Comparison of ENCODE assay signal across 16 cellular contexts in genomic region chr14:60867503-60868172, GRCh38.
DNase-seq lines count a peak whose midpoint lies in the region; ATAC-seq, FAIRE-seq and TF ChIP-seq lines count a peak whose summit lies in the region.
"Had no signal": no experiment of that assay in that cellular context is flagged by ENCODE, and none has a peak within 500 bp of the region (broad histone marks: within the 10 kb centered on the region; RNA-seq: fewer than 3 reads in every experiment).

No MANE protein-coding gene starts in this region.

- no peak overlapping the region for H2BK15ac ChIP-seq in IMR-90 (ENCODE audit: low read depth, low read length)

- H3K18ac ChIP-seq in IMR-90 (ENCODE audit: low read depth, low read length) = no peak overlapping the region

- BruUV-seq in IMR-90 (replicated peaks; lab: Mats Ljungman, UMichigan) = no TSS peak

- no peak overlapping the region for H3K23ac ChIP-seq in IMR-90 (ENCODE audit: low read depth, low read length)

- CTCF ChIA-PET in IMR-90 (lab: Yijun Ruan, JAX) = no interaction called here

- no peak overlapping the region for H2BK20ac ChIP-seq in IMR-90 (ENCODE audit: low read depth, low read length)

- H3K4me1 ChIP-seq in IMR-90 (ENCODE audit: control insufficient read depth, insufficient read depth, low read length) (no peaks in the 10 kb centered on the region; the same call in 1 of the 2 replicates), psoas muscle (peaks cover 60% of the 10 kb centered on the region)
- H3K4me1 ChIP-seq: Caco-2 had no signal

- H3K4me3 ChIP-seq in IMR-90 (ENCODE audit: insufficient read depth, low read depth, low read length) = no peak overlapping the region
- no peak overlapping the region for H3K4me3 ChIP-seq in psoas muscle
- H3K4me3 ChIP-seq in coronary artery = no peak overlapping the region
- no peak overlapping the region for H3K4me3 ChIP-seq in MG63
- H3K4me3 ChIP-seq: ovary, suprapubic skin had no signal

- H3K56ac ChIP-seq in IMR-90 (ENCODE audit: extremely low read depth, insufficient read depth, low read length) = no peak overlapping the region

- peak; percentile 12 for FAIRE-seq in GM18507 (lab: Jason Lieb, UNC)

- no peak overlapping the region for H3K27ac ChIP-seq in IMR-90 (ENCODE audit: insufficient read depth, low read length)
- H3K27ac ChIP-seq in psoas muscle = peak overlapping the region; percentile 74
- H3K27ac ChIP-seq in coronary artery = no peak overlapping the region
- H3K27ac ChIP-seq: ovary, suprapubic skin had no signal

- no peak overlapping the region for H3K14ac ChIP-seq in IMR-90 (replicated peaks; ENCODE audit: low read depth, low read length)

- no peak overlapping the region for H2AK5ac ChIP-seq in IMR-90 (ENCODE audit: low read depth, low read length)

- TF ChIP-seq CTCF in IMR-90 (conservative IDR thresholded peaks at IDR 0.05; ENCODE audit: low read depth, low read length) (no peak), psoas muscle (IDR thresholded peaks at IDR 0.05) (no peak), coronary artery (IDR thresholded peaks at IDR 0.05) (no peak)

- in situ Hi-C loops in IMR-90 (cut with MboI; ENCODE audit: low sequenced_read_pairs) = no loop called here

- H3K4me3 Mint-ChIP-seq in activated naive CD8-positive, alpha-beta T cell = no peak overlapping the region
- H3K4me3 Mint-ChIP-seq: effector memory CD8-positive, alpha-beta T cell had no signal

- H3K79me1 ChIP-seq in IMR-90 (ENCODE audit: low read depth in 1 of 2, low read length in 2 of 2) = peaks cover 10 to 18% of the 10 kb centered on the region in 2 experiments; a peak in 3 of 4 replicates

- H2BK120ac ChIP-seq in IMR-90 (ENCODE audit: low read depth, low read length) = no peak overlapping the region

- dilution Hi-C loops in IMR-90 (cut with HindIII; ENCODE audit: low sequenced_read_pairs, unreplicated experiment) = no loop called here

- ATAC-seq in IMR-90 (ENCODE audit: low read depth) (peak; percentile 42; the same call in 1 of the 2 replicates), psoas muscle (no peak), HG02759 (IDR thresholded peaks at IDR 0.05; ENCODE audit: unreplicated experiment) (no peak)
- ATAC-seq: effector memory CD8-positive, alpha-beta T cell; left ventricle myocardium superior had no signal

- no peak overlapping the region for H4K91ac ChIP-seq in IMR-90 (ENCODE audit: insufficient read depth, low read depth, low read length)

- H3K27me3 ChIP-seq in IMR-90 (ENCODE audit: control insufficient read depth, insufficient read depth, low read length) = no peaks in the 10 kb centered on the region
- no peaks in the 10 kb centered on the region for H3K27me3 ChIP-seq in psoas muscle (ENCODE audit: insufficient read depth in 3 of 3, low read length in 2 of 3)
- H3K27me3 ChIP-seq in MG63 = no peaks in the 10 kb centered on the region
- H3K27me3 ChIP-seq: ovary, suprapubic skin had no signal

- no peak overlapping the region for H3K4ac ChIP-seq in IMR-90 (ENCODE audit: low read depth, low read length)

- H3K36me3 Mint-ChIP-seq in activated naive CD8-positive, alpha-beta T cell = peaks cover 4% of the 10 kb centered on the region

- no peaks in the 10 kb centered on the region for H4K20me1 ChIP-seq in IMR-90 (ENCODE audit: insufficient read depth, low read length)

- H2AK9ac ChIP-seq in IMR-90 (replicated peaks; ENCODE audit: low read depth, low read length, poor library complexity) = no peak overlapping the region

- no peak overlapping the region for H4K5ac ChIP-seq in IMR-90 (ENCODE audit: low read depth, low read length)

- POLR2A ChIA-PET in IMR-90 (lab: Charles Lee; ENCODE audit: unreplicated experiment) = no interaction called here

- TF ChIP-seq POLR2A in IMR-90 (IDR thresholded peaks at IDR 0.05; ENCODE audit: low read depth, low read length) = no peak

- H4K8ac ChIP-seq in IMR-90 (ENCODE audit: low read depth in 2 of 2, low read length in 2 of 2) = no peak overlapping the region

- DNase-seq in GM18507 (ENCODE audit: extremely low spot score, insufficient read length, low read depth) = no peak
- peak; percentile 40 for DNase-seq in IMR-90
- no peak for DNase-seq in psoas muscle
- no peak for DNase-seq in coronary artery (ENCODE audit: low spot score)
- no peak for DNase-seq in MG63
- DNase-seq: AML-193; Caco-2; effector memory CD8-positive, alpha-beta T cell; left ventricle myocardium superior; NCI-H1105 treated with DMSO at 0.1 percent for 48 hours; ovary; RPMI8226; stimulated activated CD4-positive, alpha-beta T cell treated with anti-CD3 and anti-CD28 coated beads, Interleukin-4, amount 100 ng/mL, for 24 hours had no signal

- H3K27ac Mint-ChIP-seq in activated naive CD8-positive, alpha-beta T cell = peak overlapping the region; percentile 31
- H3K27ac Mint-ChIP-seq: effector memory CD8-positive, alpha-beta T cell had no signal

- no peak overlapping the region for H3K9ac ChIP-seq in IMR-90 (ENCODE audit: low read depth, low read length)

- H3K27me3 Mint-ChIP-seq in activated naive CD8-positive, alpha-beta T cell = no peaks in the 10 kb centered on the region
- H3K27me3 Mint-ChIP-seq: effector memory CD8-positive, alpha-beta T cell had no signal

- H3K9me3 ChIP-seq in IMR-90 (ENCODE audit: control insufficient read depth, insufficient read depth, low read length) (no peaks in the 10 kb centered on the region), psoas muscle (no peaks in the 10 kb centered on the region), MG63 (no peaks in the 10 kb centered on the region)
- H3K9me3 ChIP-seq: Caco-2, ovary, suprapubic skin had no signal

- H3K9me1 ChIP-seq in IMR-90 (ENCODE audit: insufficient read depth, low read length) = no peaks in the 10 kb centered on the region

- peaks cover 11% of the 10 kb centered on the region for H3K4me1 Mint-ChIP-seq in activated naive CD8-positive, alpha-beta T cell (ENCODE audit: low read depth)

- TF ChIP-seq RAD21 in IMR-90 (IDR thresholded peaks at IDR 0.05; ENCODE audit: low read length) = no peak

- intact Hi-C loops in IMR-90 (cut with micrococcal nuclease) = no loop called here
- intact Hi-C loops in psoas muscle (cut with DNase I) = loop anchor here (5.0 kb wide), 2 partner anchors 145 to 225 kb away; partner anchors contain the start of gene SIX4 (in 1 of the 2)

- H3K9me3 Mint-ChIP-seq in activated naive CD8-positive, alpha-beta T cell (ENCODE audit: low read depth) = no peaks in the 10 kb centered on the region
- H3K9me3 Mint-ChIP-seq: effector memory CD8-positive, alpha-beta T cell had no signal

- H3K36me3 ChIP-seq in IMR-90 (ENCODE audit: control insufficient read depth, insufficient read depth, low read length) (0 out of 2 replicates have a peak, but pooled peaks cover 2% of the 10 kb centered on the region), psoas muscle (ENCODE audit: insufficient read depth in 1 of 2, low read depth in 1 of 2) (no peaks in the 10 kb centered on the region), MG63 (no peaks in the 10 kb centered on the region)
- H3K36me3 ChIP-seq: ovary, suprapubic skin had no signal

- no peak overlapping the region for H3K4me2 ChIP-seq in IMR-90 (ENCODE audit: low read depth, low read length)

- H2BK5ac ChIP-seq in IMR-90 (ENCODE audit: low read depth, low read length, poor library complexity, severe bottlenecking) = no peak overlapping the region

- no peak overlapping the region for H2AFZ ChIP-seq in IMR-90 (replicated peaks; ENCODE audit: low read length, poor library complexity)

TF ChIP-seq in IMR-90, 13 proteins besides CTCF, POLR2A, EP300 and RAD21:
- TF ChIP-seq CHD1 (IDR thresholded peaks at IDR 0.05; ENCODE audit: low read depth, low read length) = no peak
- TF ChIP-seq, protein P1, sequence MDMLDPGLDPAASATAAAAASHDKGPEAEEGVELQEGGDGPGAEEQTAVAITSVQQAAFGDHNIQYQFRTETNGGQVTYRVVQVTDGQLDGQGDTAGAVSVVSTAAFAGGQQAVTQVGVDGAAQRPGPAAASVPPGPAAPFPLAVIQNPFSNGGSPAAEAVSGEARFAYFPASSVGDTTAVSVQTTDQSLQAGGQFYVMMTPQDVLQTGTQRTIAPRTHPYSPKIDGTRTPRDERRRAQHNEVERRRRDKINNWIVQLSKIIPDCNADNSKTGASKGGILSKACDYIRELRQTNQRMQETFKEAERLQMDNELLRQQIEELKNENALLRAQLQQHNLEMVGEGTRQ (IDR thresholded peaks at IDR 0.05; ENCODE audit: low read depth, low read length) = no peak
- no peak for TF ChIP-seq MAZ (IDR thresholded peaks at IDR 0.05; ENCODE audit: borderline replicate concordance, low read depth, low read length)
- no peak for TF ChIP-seq SMC3 (IDR thresholded peaks at IDR 0.05; ENCODE audit: low read depth, low read length)
- TF ChIP-seq FOS (IDR thresholded peaks at IDR 0.05; ENCODE audit: low read depth, low read length) = no peak
- no peak for TF ChIP-seq MAFK (IDR thresholded peaks at IDR 0.05; ENCODE audit: low read depth, low read length)
- no peak for TF ChIP-seq RCOR1 (IDR thresholded peaks at IDR 0.05; ENCODE audit: insufficient replicate concordance, low read length)
- TF ChIP-seq MXI1 (IDR thresholded peaks at IDR 0.05; ENCODE audit: borderline replicate concordance, low read depth, low read length) = no peak
- no peak for TF ChIP-seq CEBPB (IDR thresholded peaks at IDR 0.05; ENCODE audit: low read depth, low read length)
- TF ChIP-seq BHLHE40 (IDR thresholded peaks at IDR 0.05; ENCODE audit: low read depth, low read length) = no peak
- no peak for TF ChIP-seq NFE2L2 (IDR thresholded peaks at IDR 0.05; ENCODE audit: low read depth, low read length)
- TF ChIP-seq ELK1 (IDR thresholded peaks at IDR 0.05; ENCODE audit: borderline replicate concordance, low read depth, low read length) = no peak
- TF ChIP-seq RFX5 (IDR thresholded peaks at IDR 0.05; ENCODE audit: low read depth, low read length) = no peak
